In genomic region chr21:32065654-32066053, GRCh38 we compare ENCODE assay signal across 28 cellular contexts.
"Had no signal": no experiment of that assay in that cellular context is flagged by ENCODE, and none has a peak within 500 bp of the region (broad histone marks: within the 10 kb centered on the region; RNA-seq: fewer than 3 reads in every experiment).

No MANE protein-coding gene starts in this region.

- H3K27ac Mint-ChIP-seq: activated CD8-positive, alpha-beta T cell treated with anti-CD3 and anti-CD28 coated beads for 36 hours; activated naive CD4-positive, alpha-beta T cell treated with anti-CD3 and anti-CD28 coated beads, Interleukin-2, amount 50 U/mL, for 72 hours; activated naive CD8-positive, alpha-beta T cell treated with anti-CD3 and anti-CD28 coated beads, Interleukin-2, amount 50 U/mL, for 24 hours; activated T-cell treated with anti-CD3 and anti-CD28 coated beads, Interleukin-2, amount 50 U/mL, for 24 hours; activated T-helper 1 cell treated with anti-CD3 and anti-CD28 coated beads, Interleukin-12 subunit alpha, Interleukin-12 subunit beta, Interleukin-2, Interleukin-4 antibody, amounts not matched to agents 30 ng/mL and 10 ng/mL and 1 ng/mL, durations not matched to agents 14 hours and 24 hours and 36 hours; T-helper 17 cell had no signal

- DNase-seq: activated CD4-positive, CD25-positive, alpha-beta regulatory T cell; activated CD8-positive, alpha-beta T cell treated with anti-CD3 and anti-CD28 coated beads for 36 hours; activated effector memory CD4-positive, alpha-beta T cell treated with Interleukin-2 at 50 U/mL for 16 hours; activated naive CD4-positive, alpha-beta T cell treated with Interleukin-2 at 50 U/mL for 16 hours; activated naive CD8-positive, alpha-beta T cell treated with anti-CD3 and anti-CD28 coated beads, Interleukin-2, amount 50 U/mL, for 24 hours; activated T-cell treated with anti-CD3 and anti-CD28 coated beads, Interleukin-2, amount 50 U/mL, for 24 hours; amniotic stem cell; body of pancreas; central memory CD4-positive, alpha-beta T cell; Kasumi-1; KBM-7; NCI-H1048; NCI-H146; NCI-H187 treated with DMSO at 0.1 percent for 48 hours; NCI-H2081 treated with DMSO at 0.1 percent for 48 hours; NCI-H446; NCI-H524; OCI-M1; RPMI8226; T-helper 17 cell; T1000 had no signal

- H3K9me3 Mint-ChIP-seq: activated CD8-positive, alpha-beta T cell treated with anti-CD3 and anti-CD28 coated beads for 36 hours; activated naive CD4-positive, alpha-beta T cell treated with anti-CD3 and anti-CD28 coated beads, Interleukin-2, amount 50 U/mL, for 72 hours; activated naive CD8-positive, alpha-beta T cell treated with anti-CD3 and anti-CD28 coated beads, Interleukin-2, amount 50 U/mL, for 24 hours; activated T-cell treated with anti-CD3 and anti-CD28 coated beads, Interleukin-2, amount 50 U/mL, for 24 hours; activated T-helper 1 cell treated with anti-CD3 and anti-CD28 coated beads, Interleukin-12 subunit alpha, Interleukin-12 subunit beta, Interleukin-2, Interleukin-4 antibody, amounts not matched to agents 30 ng/mL and 10 ng/mL and 1 ng/mL, durations not matched to agents 14 hours and 24 hours and 36 hours had no signal

- H3K4me1 Mint-ChIP-seq: activated naive CD8-positive, alpha-beta T cell treated with anti-CD3 and anti-CD28 coated beads, Interleukin-2, amount 50 U/mL, for 24 hours; T-helper 17 cell had no signal

- H3K4me3 Mint-ChIP-seq: activated CD8-positive, alpha-beta T cell treated with anti-CD3 and anti-CD28 coated beads for 36 hours; activated naive CD8-positive, alpha-beta T cell treated with anti-CD3 and anti-CD28 coated beads, Interleukin-2, amount 50 U/mL, for 24 hours; activated T-cell treated with anti-CD3 and anti-CD28 coated beads, Interleukin-2, amount 50 U/mL, for 24 hours; activated T-helper 1 cell treated with anti-CD3 and anti-CD28 coated beads, Interleukin-12 subunit alpha, Interleukin-12 subunit beta, Interleukin-2, Interleukin-4 antibody, amounts not matched to agents 30 ng/mL and 10 ng/mL and 1 ng/mL, durations not matched to agents 14 hours and 24 hours and 36 hours; T-helper 17 cell had no signal

- ATAC-seq: activated CD8-positive, alpha-beta T cell treated with anti-CD3 and anti-CD28 coated beads for 36 hours; activated naive CD4-positive, alpha-beta T cell treated with anti-CD3 and anti-CD28 coated beads, Interleukin-2, amount 50 U/mL, for 72 hours; activated naive CD8-positive, alpha-beta T cell treated with anti-CD3 and anti-CD28 coated beads, Interleukin-2, amount 50 U/mL, for 24 hours; body of pancreas; Panc1; Right ventricle myocardium inferior; SK-N-SH treated with all-trans-retinoic acid at 6 μM for 48 hours; T-helper 17 cell had no signal

- H3K36me3 Mint-ChIP-seq: activated naive CD4-positive, alpha-beta T cell treated with anti-CD3 and anti-CD28 coated beads, Interleukin-2, amount 50 U/mL, for 72 hours had no signal

- H3K4me3 ChIP-seq: ascending aorta, body of pancreas, SJSA1 had no signal

- H3K27me3 Mint-ChIP-seq: activated naive CD8-positive, alpha-beta T cell treated with anti-CD3 and anti-CD28 coated beads, Interleukin-2, amount 50 U/mL, for 24 hours had no signal
